ENCODE assay signal across 1 cellular context in the genomic region with DNA sequence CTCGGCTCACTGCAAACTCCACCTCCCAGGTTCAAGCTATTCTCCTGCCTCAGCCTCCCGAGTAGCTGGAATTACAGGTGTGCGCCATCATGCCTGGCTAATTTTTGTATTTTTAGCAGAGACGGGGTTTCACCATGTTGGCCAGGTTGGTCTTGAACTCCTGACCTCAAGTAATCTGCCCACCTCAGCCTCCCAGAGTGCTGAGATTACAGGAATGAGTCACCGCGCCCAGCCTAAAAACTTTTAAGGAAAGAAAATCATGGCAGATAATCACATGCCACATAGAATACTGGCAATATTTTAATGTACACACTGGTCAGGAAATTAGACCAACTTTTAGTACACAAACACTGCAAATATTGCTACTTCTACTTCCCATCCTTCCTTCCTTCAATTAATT. TPM values are rescaled to one million over a fixed set of nuclear protein-coding genes. Genes with fewer than 3 reads are reported as not detected.
"Had no signal": no experiment of that assay in that cellular context is flagged by ENCODE, and none has a peak within 500 bp of the region (broad histone marks: within the 10 kb centered on the region; RNA-seq: fewer than 3 reads in every experiment).

No MANE protein-coding gene starts in this region.

RNA-seq across cellular contexts. Expression of gene MYB, which starts 16.7 kb away (rescaled TPM):
- total RNA-seq: MCF 10A had no signal
